ENCODE assay signal across 9 cellular contexts in genomic region chr15:89119489-89120478, GRCh38. TPM values are rescaled to one million over a fixed set of nuclear protein-coding genes. Genes with fewer than 3 reads are reported as not detected.
DNase-seq lines count a peak whose midpoint lies in the region; ATAC-seq and TF ChIP-seq lines count a peak whose summit lies in the region.
"Had no signal": no experiment of that assay in that cellular context is flagged by ENCODE, and none has a peak within 500 bp of the region (broad histone marks: within the 10 kb centered on the region; RNA-seq: fewer than 3 reads in every experiment).

No MANE protein-coding gene starts in this region.

- TF ChIP-seq POLR2A in testis (IDR thresholded peaks at IDR 0.05), result no peak

- H3K4me3 ChIP-seq in lung (no peak overlapping the region), aorta (ENCODE audit: low read length in 2 of 2) (no peak overlapping the region), testis (no peak overlapping the region)

- peak; percentile 23 for DNase-seq in stimulated activated CD4-positive, alpha-beta T cell treated with anti-CD3 and anti-CD28 coated beads, Interleukin-15, amount 100 ng/mL, for 24 hours
- no peak for DNase-seq in stimulated activated CD4-positive, alpha-beta T cell treated with anti-CD3 and anti-CD28 coated beads, Interleukin-4, amount 100 ng/mL, for 4 hours
- DNase-seq in dedifferentiated amniotic fluid mesenchymal stem cell (ENCODE audit: extremely low spot score) (peak; percentile 64), lung (ENCODE audit: low spot score) (no peak), aorta (no peak), GM13976 (ENCODE audit: low spot score) (no peak), testis (no peak)
- DNase-seq: activated gamma-delta T cell had no signal

- ATAC-seq in lung (ENCODE audit: insufficient read depth, low FRiP score), result no peak
- ATAC-seq in aorta (ENCODE audit: low FRiP score), result peak; percentile 74
- ATAC-seq in GM18861 (IDR thresholded peaks at IDR 0.05; ENCODE audit: unreplicated experiment), result no peak

- H3K4me1 ChIP-seq in lung (ENCODE audit: control insufficient read depth in 2 of 2, insufficient read depth in 2 of 2, low read length in 2 of 2) (peaks cover 6 to 17% of the 10 kb centered on the region in 2 donors), aorta (ENCODE audit: control insufficient read depth in 1 of 2, insufficient read depth in 2 of 2, low read length in 2 of 2) (peaks cover 10 to 11% of the 10 kb centered on the region in 2 donors), testis (peaks cover 4% of the 10 kb centered on the region)

- H3K9me3 ChIP-seq in lung (ENCODE audit: control insufficient read depth in 2 of 2, insufficient read depth in 1 of 2, low read length in 1 of 2), result peaks cover 0 to 3% of the 10 kb centered on the region in 2 donors
- H3K9me3 ChIP-seq in aorta (ENCODE audit: control insufficient read depth, low read length), result no peaks in the 10 kb centered on the region
- H3K9me3 ChIP-seq in testis, result no peaks in the 10 kb centered on the region

- H3K36me3 ChIP-seq in lung (ENCODE audit: control insufficient read depth in 2 of 2, insufficient read depth in 2 of 2, low read length in 2 of 2), result peaks cover 23 to 25% of the 10 kb centered on the region in 2 donors
- H3K36me3 ChIP-seq in aorta (ENCODE audit: control insufficient read depth in 1 of 2, insufficient read depth in 2 of 2, low read length in 1 of 2), result peaks cover 0 to 9% of the 10 kb centered on the region in 2 donors
- no peaks in the 10 kb centered on the region for H3K36me3 ChIP-seq in testis (ENCODE audit: low read depth, missing control alignments)

- H3K27ac ChIP-seq in lung (ENCODE audit: low read depth in 1 of 2, low read length in 1 of 2), result peak overlapping the region; percentile 69 to 93
- H3K27ac ChIP-seq in aorta (ENCODE audit: low read depth in 1 of 2, low read length in 2 of 2), result peak overlapping the region; percentile 99 to 100
- no peak overlapping the region for H3K27ac ChIP-seq in testis

- no peaks in the 10 kb centered on the region for H3K27me3 ChIP-seq in lung (ENCODE audit: control insufficient read depth, insufficient read depth)
- H3K27me3 ChIP-seq in aorta (ENCODE audit: control insufficient read depth in 1 of 2, insufficient read depth in 2 of 2, low read length in 1 of 2), result no peaks in the 10 kb centered on the region
- H3K27me3 ChIP-seq in testis, result no peaks in the 10 kb centered on the region

- intact Hi-C loops in aorta (cut with DNase I), result no loop called here
- intact Hi-C loops in testis (cut with DNase I; ENCODE audit: low total_unique reads), result no loop called here

- in situ Hi-C loops in GM13976 (cut with MboI; ENCODE audit: low sequenced_read_pairs, unreplicated experiment), result loop anchor here (10.0 kb wide), 1 partner anchor 55 kb away; no protein-coding TSS in a partner anchor

- 63 to 71% methylated on average over 12 of the region's 12 CpGs for WGBS in lung, 2 donors
- WGBS in aorta, 2 donors, result 20 to 28% methylated on average over 12 of the region's 12 CpGs
- WGBS in testis, 2 donors, result 83 to 84% methylated on average over 12 of the region's 12 CpGs

- TF ChIP-seq CTCF in lung (IDR thresholded peaks at IDR 0.05; ENCODE audit: control extremely low read depth, extremely low read depth) (no peak), GM13976 (IDR thresholded peaks at IDR 0.05; ENCODE audit: borderline replicate concordance, control extremely low read depth, extremely low read depth, insufficient read depth, missing control alignments) (no peak), testis (IDR thresholded peaks at IDR 0.05) (no peak)

RNA-seq across cellular contexts. Expression of gene ABHD2, which starts 31.5 kb away (rescaled TPM):
- total RNA-seq in lung (100 to 1,000 TPM in 1 of 2 donors, 10 to 100 TPM in 1; 77.2 to 200 TPM), aorta (100 to 1,000 TPM; 135 to 221 TPM), testis (100 to 1,000 TPM in 1 of 2 donors, 10 to 100 TPM in 1; 82.5 to 109 TPM)
- polyA plus RNA-seq in lung (10 to 100 TPM; 11.7 to 41.5 TPM), aorta (10 to 100 TPM in 1 of 2 donors, 1 to 10 TPM in 1; 9.1 to 29.9 TPM), testis (ENCODE audit: insufficient read depth, low read depth, low replicate concordance) (214 TPM)

Comparison
In these comparisons a context has a peak if more than half of its experiments do, and no peak if none do; other contexts are left out.
1. DNase-seq: peak in stimulated activated CD4-positive, alpha-beta T cell treated with anti-CD3 and anti-CD28 coated beads, Interleukin-15, amount 100 ng/mL, for 24 hours (single experiment) and dedifferentiated amniotic fluid mesenchymal stem cell (single experiment); none in stimulated activated CD4-positive, alpha-beta T cell treated with anti-CD3 and anti-CD28 coated beads, Interleukin-4, amount 100 ng/mL, for 4 hours (0 of 2), lung (single experiment), aorta (0 of 2), GM13976 (single experiment) and testis (single experiment).
2. H3K27ac ChIP-seq: peak in lung (2 of 2) and aorta (2 of 2); none in testis (0 of 2).